In genomic region chr20:44643596-44644383, GRCh38 we compare ENCODE assay signal across 8 cellular contexts. TPM values are rescaled to one million over a fixed set of nuclear protein-coding genes. Genes with fewer than 3 reads are reported as not detected.
A peak's percentile ranks its signal among the peaks of the same experiment; 100 is the strongest.
DNase-seq lines count a peak whose midpoint lies in the region; ATAC-seq and TF ChIP-seq lines count a peak whose summit lies in the region.

No MANE protein-coding gene starts in this region.

- ATAC-seq in left lung (peak; percentile 70), HG03095 (IDR thresholded peaks at IDR 0.05; ENCODE audit: unreplicated experiment) (no peak), GM19455 (IDR thresholded peaks at IDR 0.05; ENCODE audit: unreplicated experiment) (no peak)

- H3K4me3 ChIP-seq in HFF-Myc (replicated peaks; ENCODE audit: low read depth, low read length): no peak overlapping the region
- no peak overlapping the region for H3K4me3 ChIP-seq in cardiac fibroblast (replicated peaks in 1 of 2; ENCODE audit: low read depth in 2 of 2, low read length in 2 of 2)
- no peak overlapping the region for H3K4me3 ChIP-seq in left lung

- no peaks in the 10 kb centered on the region for H3K36me3 ChIP-seq in left lung

- intact Hi-C loops in left lung (cut with DNase I): no loop called here

- H3K4me1 ChIP-seq in left lung: peaks cover 33 to 71% of the 10 kb centered on the region in 2 donors

- H3K27ac ChIP-seq in left lung (peak overlapping the region; percentile 73 to 80), substantia nigra (ENCODE audit: low read depth, low read length, poor library complexity, severe bottlenecking) (peak overlapping the region; percentile 5)

- DNase-seq in HFF-Myc (ENCODE audit: extremely low read depth, low read depth) (peak; percentile 59), T-helper 1 cell (peak; percentile 31 to 63 (median 50)), cardiac fibroblast (ENCODE audit: low read depth in 2 of 2) (peak; percentile 93 to 95), left lung (peak; percentile 80 to 86), substantia nigra (lab: John Stamatoyannopoulos, UW) (peak in 5 of 49 donors; percentile 8 to 28 (median 14)), midbrain (lab: John Stamatoyannopoulos, UW) (no peak)

- TF ChIP-seq CTCF in HFF-Myc (IDR thresholded peaks at IDR 0.05; ENCODE audit: low read depth, low read length, missing control alignments) (no peak), cardiac fibroblast (IDR thresholded peaks at IDR 0.05; ENCODE audit: low read depth, low read length) (no peak), left lung (IDR thresholded peaks at IDR 0.05) (no peak)

- no peaks in the 10 kb centered on the region for H3K27me3 ChIP-seq in left lung

- no peaks in the 10 kb centered on the region for H3K9me3 ChIP-seq in left lung

RNA-seq across cellular contexts. Expression of gene ADA, which starts 7.7 kb away (rescaled TPM):
- total RNA-seq in left lung: 10 to 100 TPM in 1 of 2 donors, 1 to 10 TPM in 1; 7.6 to 15.5 TPM
